Comparison of ENCODE assay signal across 8 cellular contexts in the genomic region with DNA sequence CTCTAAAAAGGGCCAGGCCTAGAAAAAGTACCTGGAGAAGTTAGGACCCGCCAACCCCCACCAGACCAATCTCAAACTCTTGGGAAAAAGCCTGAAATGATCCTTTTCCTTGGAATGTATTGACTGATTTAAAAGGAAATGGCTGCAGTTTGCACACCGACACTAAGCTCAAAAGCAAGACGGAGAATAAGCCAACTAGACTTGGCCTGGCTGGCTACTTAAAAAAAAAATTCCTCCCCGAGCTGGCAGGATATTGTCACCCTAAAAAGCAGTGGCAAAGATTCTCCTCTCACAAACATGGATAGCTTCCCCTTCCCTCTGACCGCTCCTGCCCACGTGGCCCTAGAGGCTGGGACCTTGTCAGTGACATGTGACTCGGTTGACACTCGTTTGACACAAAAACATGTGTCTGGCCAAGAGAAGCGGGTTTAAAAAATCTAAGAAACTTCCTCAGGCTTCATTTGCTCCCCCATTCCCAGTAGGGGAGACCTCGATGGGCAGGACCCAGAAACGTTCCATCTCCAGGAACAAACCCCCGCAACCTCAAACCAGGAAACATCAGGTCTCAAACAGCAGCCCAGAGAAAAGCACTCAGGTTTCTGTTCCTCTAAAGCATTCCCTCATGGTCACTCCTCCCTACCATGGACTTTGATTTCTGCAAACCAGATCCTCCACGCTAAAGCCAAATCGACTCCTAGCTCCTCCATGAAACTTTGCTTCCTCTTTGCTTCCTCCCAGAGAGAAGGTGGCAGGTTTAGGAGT. TPM values are rescaled to one million over a fixed set of nuclear protein-coding genes. Genes with fewer than 3 reads are reported as not detected.
DNase-seq lines count a peak whose midpoint lies in the region; ATAC-seq and TF ChIP-seq lines count a peak whose summit lies in the region.

No MANE protein-coding gene starts in this region.

- H3K9me3 ChIP-seq in CD4-positive, CD25-positive, alpha-beta regulatory T cell (ENCODE audit: control insufficient read depth in 2 of 2, low read length in 2 of 2): no peaks in the 10 kb centered on the region
- no peaks in the 10 kb centered on the region for H3K9me3 ChIP-seq in tibial artery

- intact Hi-C loops in tibial artery (cut with DNase I; ENCODE audit: low total_unique reads): loop anchor here (5.0 kb wide), 1 partner anchor 78 kb away; no protein-coding TSS in a partner anchor

- peak overlapping the region; percentile 81 for H3K4me3 ChIP-seq in CD4-positive, CD25-positive, alpha-beta regulatory T cell (ENCODE audit: low read depth, low read length)
- peak overlapping the region; percentile 89 to 93 for H3K4me3 ChIP-seq in tibial artery

- H3K27ac ChIP-seq in CD4-positive, CD25-positive, alpha-beta regulatory T cell (ENCODE audit: insufficient read depth, low read length, poor library complexity, severe bottlenecking): peak overlapping the region; percentile 100
- H3K27ac ChIP-seq in cingulate gyrus (ENCODE audit: low read depth, low read length) (peak overlapping the region; percentile 90), tibial artery (peak overlapping the region; percentile 100)

- H3K36me3 ChIP-seq in CD4-positive, CD25-positive, alpha-beta regulatory T cell (ENCODE audit: control insufficient read depth, insufficient read depth, low read length): no peaks in the 10 kb centered on the region
- no peaks in the 10 kb centered on the region for H3K36me3 ChIP-seq in tibial artery

- H3K27ac Mint-ChIP-seq in CD4-positive, CD25-positive, alpha-beta regulatory T cell: peak overlapping the region; percentile 87 to 98 (median 95)

- peaks cover 61% of the 10 kb centered on the region for H3K4me1 ChIP-seq in CD4-positive, CD25-positive, alpha-beta regulatory T cell (ENCODE audit: control insufficient read depth, insufficient read depth, low read length, poor library complexity, severe bottlenecking)
- H3K4me1 ChIP-seq in tibial artery: peaks cover 0 to 38% (median 28%) of the 10 kb centered on the region in 4 donors

- H3K27me3 ChIP-seq in CD4-positive, CD25-positive, alpha-beta regulatory T cell (ENCODE audit: control insufficient read depth, insufficient read depth, low read length): no peaks in the 10 kb centered on the region
- no peaks in the 10 kb centered on the region for H3K27me3 ChIP-seq in tibial artery

- H3K4me3 Mint-ChIP-seq in CD4-positive, CD25-positive, alpha-beta regulatory T cell: peak overlapping the region; percentile 81 to 91 (median 88)

- peaks cover 17 to 59% (median 37%) of the 10 kb centered on the region in 4 donors for H3K4me1 Mint-ChIP-seq in CD4-positive, CD25-positive, alpha-beta regulatory T cell

- DNase-seq in CD4-positive, CD25-positive, alpha-beta regulatory T cell: no peak
- DNase-seq in MV-4-11 (lab: John Stamatoyannopoulos, UW) (peak; percentile 100), medulla oblongata (ENCODE audit: extremely low spot score) (peak; percentile 92), tibial artery (peak; percentile 83 to 92), NCI-H187 treated with DMSO at 0.1 percent for 48 hours (lab: John Stamatoyannopoulos, UW) (no peak)

- no peaks in the 10 kb centered on the region for H3K9me3 Mint-ChIP-seq in CD4-positive, CD25-positive, alpha-beta regulatory T cell

- ATAC-seq in CD4-positive, CD25-positive, alpha-beta regulatory T cell (ENCODE audit: low read depth in 2 of 2): no peak
- ATAC-seq in GM21526 (IDR thresholded peaks at IDR 0.05; ENCODE audit: low FRiP score, unreplicated experiment): no peak
- ATAC-seq in GM21381 (IDR thresholded peaks at IDR 0.05; ENCODE audit: unreplicated experiment): no peak

- peaks cover 11% of the 10 kb centered on the region for H3K27me3 Mint-ChIP-seq in CD4-positive, CD25-positive, alpha-beta regulatory T cell

- H3K36me3 Mint-ChIP-seq in CD4-positive, CD25-positive, alpha-beta regulatory T cell: peaks cover 3% of the 10 kb centered on the region

- no peak for TF ChIP-seq CTCF in tibial artery (IDR thresholded peaks at IDR 0.05)

RNA-seq across cellular contexts. Expression of a gene that starts 1.3 kb away (rescaled TPM):
- total RNA-seq in CD4-positive, CD25-positive, alpha-beta regulatory T cell: 23.2 TPM
- polyA plus RNA-seq in CD4-positive, CD25-positive, alpha-beta regulatory T cell: 1 to 10 TPM in 2 of 4 donors, under 1 TPM in 2; 0.48 to 1.6 (median 0.83) TPM

RNA-seq across cellular contexts. Expression of a gene that starts 23.1 kb away (rescaled TPM):
- not detected for total RNA-seq in CD4-positive, CD25-positive, alpha-beta regulatory T cell
- under 1 TPM in 1 of 4 donors, not detected in 3; 0.55 TPM for polyA plus RNA-seq in CD4-positive, CD25-positive, alpha-beta regulatory T cell

RNA-seq across cellular contexts. Expression of a gene that starts 26.8 kb away (rescaled TPM):
- 51.9 TPM for total RNA-seq in CD4-positive, CD25-positive, alpha-beta regulatory T cell
- polyA plus RNA-seq in CD4-positive, CD25-positive, alpha-beta regulatory T cell: 10 to 100 TPM; 71.2 to 78.4 (median 74.6) TPM

RNA-seq across cellular contexts. Expression of a gene that starts 52.5 kb away (rescaled TPM):
- 82.9 TPM for total RNA-seq in CD4-positive, CD25-positive, alpha-beta regulatory T cell
- polyA plus RNA-seq in CD4-positive, CD25-positive, alpha-beta regulatory T cell: 1 to 10 TPM; 5.3 to 7.5 (median 5.9) TPM

RNA-seq across cellular contexts. Expression of a gene that starts 57.1 kb away (rescaled TPM):
- total RNA-seq in CD4-positive, CD25-positive, alpha-beta regulatory T cell: not detected
- not detected for polyA plus RNA-seq in CD4-positive, CD25-positive, alpha-beta regulatory T cell

Comparison
In these comparisons a context has a peak if more than half of its experiments do, and no peak if none do; other contexts are left out.
1. DNase-seq: peak in MV-4-11 (single experiment), medulla oblongata (single experiment) and tibial artery (2 of 2); none in CD4-positive, CD25-positive, alpha-beta regulatory T cell (0 of 3) and NCI-H187 treated with DMSO at 0.1 percent for 48 hours (single experiment).
2. Peak in every context shown above with its lines, with median percentiles within 50 percentile points of each other: H3K27ac ChIP-seq.